ENCODE assay signal across 14 cellular contexts in the genomic region with DNA sequence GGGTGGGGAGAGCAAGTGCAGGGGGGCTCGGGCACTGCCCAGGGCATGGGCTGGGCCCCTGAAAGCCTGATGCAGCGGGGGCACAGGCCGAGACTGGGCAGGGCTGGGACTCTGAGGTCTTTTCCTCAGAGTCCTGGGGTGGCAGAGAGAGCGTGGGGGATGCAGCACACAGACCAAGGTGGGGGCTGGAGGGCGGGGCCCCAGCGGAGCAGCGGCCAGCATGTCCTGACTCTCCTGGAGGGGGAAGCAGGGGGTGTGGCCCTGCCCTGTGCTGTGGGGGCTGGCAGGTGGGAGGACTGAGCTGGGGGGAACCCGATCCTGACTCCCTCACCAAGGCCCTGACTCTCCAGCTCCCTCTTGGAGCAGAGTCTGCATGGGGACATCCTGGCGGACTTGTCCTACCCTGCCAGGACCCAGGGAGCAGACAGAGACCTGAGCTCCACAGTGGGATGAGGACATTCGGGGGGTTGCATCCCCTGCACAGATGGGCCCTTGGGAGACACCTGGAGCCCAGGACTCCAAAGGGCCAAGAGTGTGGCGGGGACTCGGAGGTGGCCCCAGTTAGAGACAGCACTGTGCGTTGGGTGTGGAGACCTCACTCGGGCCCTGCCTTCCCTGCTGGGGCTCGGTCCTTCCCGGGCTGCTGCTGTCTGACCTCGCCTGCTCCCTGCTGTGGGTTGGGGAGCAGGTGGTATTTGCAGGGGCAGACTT.
DNase-seq lines count a peak whose midpoint lies in the region; ATAC-seq lines count a peak whose summit lies in the region.
"Had no signal": no experiment of that assay in that cellular context is flagged by ENCODE, and none has a peak within 500 bp of the region (broad histone marks: within the 10 kb centered on the region; RNA-seq: fewer than 3 reads in every experiment).

No MANE protein-coding gene starts in this region.

- peak overlapping the region in 1 of 2 donors; percentile 63 for H3K27ac Mint-ChIP-seq in stimulated activated naive CD8-positive, alpha-beta T cell treated with anti-CD3 and anti-CD28 coated beads, Interleukin-15, amount 100 ng/mL, for 72 hours
- H3K27ac Mint-ChIP-seq: activated naive CD8-positive, alpha-beta T cell treated with anti-CD3 and anti-CD28 coated beads for 36 hours had no signal

- H3K9me3 Mint-ChIP-seq in stimulated activated naive CD8-positive, alpha-beta T cell treated with anti-CD3 and anti-CD28 coated beads, Interleukin-15, amount 100 ng/mL, for 72 hours, result no peaks in the 10 kb centered on the region
- H3K9me3 Mint-ChIP-seq: activated naive CD8-positive, alpha-beta T cell treated with anti-CD3 and anti-CD28 coated beads for 36 hours; naive thymus-derived CD8-positive, alpha-beta T cell had no signal

- DNase-seq in stimulated activated naive CD8-positive, alpha-beta T cell treated with anti-CD3 and anti-CD28 coated beads, Interleukin-15, amount 100 ng/mL, for 72 hours, result peak in 1 of 2 donors; percentile 7
- DNase-seq in stimulated activated naive CD8-positive, alpha-beta T cell treated with anti-CD3 and anti-CD28 coated beads, Interleukin-15, Interleukin-2, amounts not matched to agents 100 U/mL and 50 U/mL, for 24 hours, result no peak
- DNase-seq in NCI-H1694 (lab: John Stamatoyannopoulos, UW), result peak; percentile 89
- DNase-seq in iPS-NIHi11 (ENCODE audit: low spot score), result peak; percentile 10
- no peak for DNase-seq in SHP77 (lab: John Stamatoyannopoulos, UW)
- no peak for DNase-seq in GOT3 (lab: John Stamatoyannopoulos, UW)
- no peak for DNase-seq in mesenteric fat pad (ENCODE audit: low spot score)
- DNase-seq: activated naive CD8-positive, alpha-beta T cell treated with anti-CD3 and anti-CD28 coated beads for 36 hours; DMS53; effector CD4-positive, alpha-beta T cell; GM23248; hypothalamus; NCI-H526 had no signal

- no peak overlapping the region for H3K4me3 Mint-ChIP-seq in stimulated activated naive CD8-positive, alpha-beta T cell treated with anti-CD3 and anti-CD28 coated beads, Interleukin-15, amount 100 ng/mL, for 72 hours
- H3K4me3 Mint-ChIP-seq: activated naive CD8-positive, alpha-beta T cell treated with anti-CD3 and anti-CD28 coated beads for 36 hours; naive thymus-derived CD8-positive, alpha-beta T cell had no signal

- H3K4me1 Mint-ChIP-seq in stimulated activated naive CD8-positive, alpha-beta T cell treated with anti-CD3 and anti-CD28 coated beads, Interleukin-15, amount 100 ng/mL, for 72 hours, result peaks cover 31% of the 10 kb centered on the region

- peak; percentile 24 for ATAC-seq in stimulated activated naive CD8-positive, alpha-beta T cell treated with anti-CD3 and anti-CD28 coated beads, Interleukin-15, amount 100 ng/mL, for 72 hours
- no peak for ATAC-seq in stimulated activated naive CD8-positive, alpha-beta T cell treated with anti-CD3 and anti-CD28 coated beads, Interleukin-15, Interleukin-2, amounts not matched to agents 100 U/mL and 50 U/mL, for 24 hours
- ATAC-seq: naive thymus-derived CD8-positive, alpha-beta T cell had no signal

- no peaks in the 10 kb centered on the region for H3K27me3 Mint-ChIP-seq in stimulated activated naive CD8-positive, alpha-beta T cell treated with anti-CD3 and anti-CD28 coated beads, Interleukin-15, amount 100 ng/mL, for 72 hours
- H3K27me3 Mint-ChIP-seq: activated naive CD8-positive, alpha-beta T cell treated with anti-CD3 and anti-CD28 coated beads for 36 hours; naive thymus-derived CD8-positive, alpha-beta T cell had no signal

Comparison
In these comparisons a context has a peak if more than half of its experiments do, and no peak if none do; other contexts are left out.
1. DNase-seq: peak in NCI-H1694 (single experiment) and iPS-NIHi11 (single experiment); none in stimulated activated naive CD8-positive, alpha-beta T cell treated with anti-CD3 and anti-CD28 coated beads, Interleukin-15, Interleukin-2, amounts not matched to agents 100 U/mL and 50 U/mL, for 24 hours (single experiment), SHP77 (0 of 2), GOT3 (single experiment) and mesenteric fat pad (single experiment).